1 cellular context compared by ENCODE assay signal in genomic region chr9:111601237-111602018, GRCh38.
A peak's percentile ranks its signal among the peaks of the same experiment; 100 is the strongest.
TF ChIP-seq lines count a peak whose summit lies in the region.

No MANE protein-coding gene starts in this region.

TF ChIP-seq in endothelial cell of umbilical vein, 7 proteins besides CTCF, POLR2A, EP300 and RAD21:
- no peak for TF ChIP-seq MAX (IDR thresholded peaks at IDR 0.05; ENCODE audit: insufficient read depth, insufficient read length)
- TF ChIP-seq JUN (IDR thresholded peaks at IDR 0.05; ENCODE audit: borderline replicate concordance, insufficient read depth, insufficient read length, low read depth): peak; percentile 91
- TF ChIP-seq POLR2AphosphoS5 (IDR thresholded peaks at IDR 0.05; ENCODE audit: insufficient read depth, low read depth, low read length): peak; percentile 84
- no peak for TF ChIP-seq MYC (IDR thresholded peaks at IDR 0.05; ENCODE audit: low read depth, low read length)
- TF ChIP-seq FOS (IDR thresholded peaks at IDR 0.05; ENCODE audit: borderline replicate concordance, insufficient read depth, low read length): peak; percentile 84
- TF ChIP-seq GATA2 (IDR thresholded peaks at IDR 0.05; ENCODE audit: insufficient read depth, insufficient read length, low read depth, low read length): peak; percentile 93
- TF ChIP-seq EZH2 (IDR thresholded peaks at IDR 0.05; ENCODE audit: borderline replicate concordance, low read depth, low read length, severe bottlenecking): no peak
